Comparison of ENCODE assay signal across 8 cellular contexts in the genomic region with DNA sequence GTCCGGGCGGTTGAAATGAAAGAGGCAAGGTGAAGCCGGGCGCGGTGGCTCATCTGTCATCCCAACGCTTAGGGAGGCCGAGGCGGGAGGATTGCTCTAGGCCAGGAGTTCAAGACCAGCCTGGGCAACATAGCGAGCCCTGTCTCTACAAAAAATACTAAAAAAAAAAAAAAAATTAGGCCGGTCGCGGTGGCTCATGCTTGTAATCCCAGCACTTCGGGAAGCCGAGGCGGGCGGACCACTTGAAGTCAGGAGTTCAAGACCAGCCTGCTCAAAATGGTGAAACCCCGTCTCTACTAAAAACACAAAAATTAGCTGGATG. TPM values are rescaled to one million over a fixed set of nuclear protein-coding genes. Genes with fewer than 3 reads are reported as not detected.
DNase-seq lines count a peak whose midpoint lies in the region; ATAC-seq, FAIRE-seq and TF ChIP-seq lines count a peak whose summit lies in the region.

No MANE protein-coding gene starts in this region.

- H3K27me3 Mint-ChIP-seq in central memory CD8-positive, alpha-beta T cell, result no peaks in the 10 kb centered on the region

- TF ChIP-seq EP300 in A549 (IDR thresholded peaks at IDR 0.05), result no peak

- peak overlapping the region; percentile 93; the same call in 1 of the 2 replicates for H3K9ac ChIP-seq in HUES64 (ENCODE audit: low read depth, low read length)

- H3K27ac ChIP-seq in A549, result peak overlapping the region; percentile 87 to 93
- H3K27ac ChIP-seq in HUES64 (ENCODE audit: low read depth, low read length), result no peak overlapping the region
- H3K27ac ChIP-seq in muscle layer of duodenum (ENCODE audit: low read length), result no peak overlapping the region

- H3K27me3 ChIP-seq in HUES64 (ENCODE audit: insufficient read depth, low read length) (no peaks in the 10 kb centered on the region), muscle layer of duodenum (ENCODE audit: low read depth, low read length) (no peaks in the 10 kb centered on the region)

- FAIRE-seq in A549 (lab: Jason Lieb, UNC), result no peak
- FAIRE-seq in GM19239 (lab: Jason Lieb, UNC), result no peak

- peak overlapping the region; percentile 96 for H3K27ac Mint-ChIP-seq in central memory CD8-positive, alpha-beta T cell (ENCODE audit: low read depth)

- H3K36me3 ChIP-seq in HUES64 (ENCODE audit: insufficient read depth, low read length) (peaks cover 35% of the 10 kb centered on the region), muscle layer of duodenum (ENCODE audit: control insufficient read depth in 1 of 2, insufficient read depth in 2 of 2, low read length in 2 of 2) (peaks cover 0 to 31% of the 10 kb centered on the region in 2 donors)

- peaks cover 35% of the 10 kb centered on the region for H3K36me3 Mint-ChIP-seq in central memory CD8-positive, alpha-beta T cell (ENCODE audit: insufficient read depth)

- peaks cover 38% of the 10 kb centered on the region for H3K4me1 Mint-ChIP-seq in central memory CD8-positive, alpha-beta T cell

- H3K9me3 Mint-ChIP-seq in central memory CD8-positive, alpha-beta T cell, result no peaks in the 10 kb centered on the region

- peak overlapping the region; percentile 97 for H3K4me2 ChIP-seq in A549

- ATAC-seq in A549 (no peak), GM18519 (IDR thresholded peaks at IDR 0.05; ENCODE audit: low FRiP score, unreplicated experiment) (no peak), GM21367 (IDR thresholded peaks at IDR 0.05; ENCODE audit: unreplicated experiment) (no peak), HG03354 (IDR thresholded peaks at IDR 0.05; ENCODE audit: poor library complexity, severe bottlenecking, unreplicated experiment) (no peak)
- no peak for ATAC-seq in central memory CD8-positive, alpha-beta T cell (replicated peaks; ENCODE audit: extremely low read depth, poor library complexity, severe bottlenecking)

- WGBS in A549 (ENCODE audit: missing lambda C conversion rate), result 6% methylated on average over 17 of the region's 17 CpGs
- 22% methylated on average over 17 of the region's 17 CpGs for WGBS in HUES64

- H3K4me1 ChIP-seq in A549 (peaks cover 12% of the 10 kb centered on the region), HUES64 (ENCODE audit: insufficient read depth, low read length) (no peaks in the 10 kb centered on the region), muscle layer of duodenum (ENCODE audit: control insufficient read depth in 1 of 2, insufficient read depth in 2 of 2, low read length in 2 of 2) (peaks cover 4 to 13% of the 10 kb centered on the region in 2 donors)

- no peak for TF ChIP-seq CTCF in A549 (IDR thresholded peaks at IDR 0.05)

- TF ChIP-seq RAD21 in A549 (conservative IDR thresholded peaks at IDR 0.05 in 1 of 2, IDR thresholded peaks at IDR 0.05 in 1 of 2), result no peak

- CTCF ChIA-PET in A549 (lab: Yijun Ruan, JAX), result interaction anchor here (0.6 to 0.7 kb wide), 2 partner anchors 17 to 64 kb away, joined by 3 to 4 read pairs; no protein-coding TSS in a partner anchor

- H3K4me3 ChIP-seq in A549, result peak overlapping the region; percentile 86
- peak overlapping the region; percentile 93 for H3K4me3 ChIP-seq in HUES64 (ENCODE audit: low read length)
- H3K4me3 ChIP-seq in muscle layer of duodenum (ENCODE audit: low read depth in 1 of 2, low read length in 2 of 2), result peak overlapping the region; percentile 85 to 88

- no peaks in the 10 kb centered on the region for H3K9me3 ChIP-seq in A549
- peaks cover 7% of the 10 kb centered on the region for H3K9me3 ChIP-seq in HUES64 (ENCODE audit: insufficient read depth, low read depth, low read length)
- H3K9me3 ChIP-seq in muscle layer of duodenum (ENCODE audit: control insufficient read depth in 1 of 2, low read length in 2 of 2), result no peaks in the 10 kb centered on the region

- DNase-seq in A549 (ENCODE audit: low read depth in 1 of 2, low spot score in 1 of 2), result no peak
- DNase-seq in central memory CD8-positive, alpha-beta T cell (ENCODE audit: low spot score in 2 of 2), result no peak
- DNase-seq in GM19239 (ENCODE audit: insufficient read length, low spot score), result no peak

- H3K4me3 Mint-ChIP-seq in central memory CD8-positive, alpha-beta T cell, result peak overlapping the region; percentile 96

- POLR2A ChIA-PET in A549 (lab: Yijun Ruan, JAX), result no interaction called here

- TF ChIP-seq POLR2A in A549 (IDR thresholded peaks at IDR 0.05; ENCODE audit: low read length), result no peak

TF ChIP-seq in A549, 52 proteins besides CTCF, POLR2A, EP300 and RAD21:
- no peak for TF ChIP-seq HOXB5 (CRISPR knock-in tag; IDR thresholded peaks at IDR 0.05)
- no peak for TF ChIP-seq FOSL2 (IDR thresholded peaks at IDR 0.05)
- no peak for TF ChIP-seq FOSL2 (CRISPR knock-in tag; IDR thresholded peaks at IDR 0.05)
- TF ChIP-seq, protein P1, sequence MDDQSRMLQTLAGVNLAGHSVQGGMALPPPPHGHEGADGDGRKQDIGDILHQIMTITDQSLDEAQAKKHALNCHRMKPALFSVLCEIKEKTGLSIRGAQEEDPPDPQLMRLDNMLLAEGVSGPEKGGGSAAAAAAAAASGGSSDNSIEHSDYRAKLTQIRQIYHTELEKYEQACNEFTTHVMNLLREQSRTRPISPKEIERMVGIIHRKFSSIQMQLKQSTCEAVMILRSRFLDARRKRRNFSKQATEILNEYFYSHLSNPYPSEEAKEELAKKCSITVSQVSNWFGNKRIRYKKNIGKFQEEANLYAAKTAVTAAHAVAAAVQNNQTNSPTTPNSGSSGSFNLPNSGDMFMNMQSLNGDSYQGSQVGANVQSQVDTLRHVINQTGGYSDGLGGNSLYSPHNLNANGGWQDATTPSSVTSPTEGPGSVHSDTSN (IDR thresholded peaks at IDR 0.05), result no peak
- TF ChIP-seq CBX2 (IDR thresholded peaks at IDR 0.05; ENCODE audit: borderline replicate concordance, low read depth), result no peak
- TF ChIP-seq CBX8 (IDR thresholded peaks at IDR 0.05), result no peak
- TF ChIP-seq, protein P2, sequence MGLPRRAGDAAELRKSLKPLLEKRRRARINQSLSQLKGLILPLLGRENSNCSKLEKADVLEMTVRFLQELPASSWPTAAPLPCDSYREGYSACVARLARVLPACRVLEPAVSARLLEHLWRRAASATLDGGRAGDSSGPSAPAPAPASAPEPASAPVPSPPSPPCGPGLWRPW (IDR thresholded peaks at IDR 0.05), result no peak
- no peak for TF ChIP-seq JUN (IDR thresholded peaks at IDR 0.05)
- TF ChIP-seq, protein P3, sequence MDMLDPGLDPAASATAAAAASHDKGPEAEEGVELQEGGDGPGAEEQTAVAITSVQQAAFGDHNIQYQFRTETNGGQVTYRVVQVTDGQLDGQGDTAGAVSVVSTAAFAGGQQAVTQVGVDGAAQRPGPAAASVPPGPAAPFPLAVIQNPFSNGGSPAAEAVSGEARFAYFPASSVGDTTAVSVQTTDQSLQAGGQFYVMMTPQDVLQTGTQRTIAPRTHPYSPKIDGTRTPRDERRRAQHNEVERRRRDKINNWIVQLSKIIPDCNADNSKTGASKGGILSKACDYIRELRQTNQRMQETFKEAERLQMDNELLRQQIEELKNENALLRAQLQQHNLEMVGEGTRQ (IDR thresholded peaks at IDR 0.05), result no peak
- no peak for TF ChIP-seq HOXB13 (CRISPR knock-in tag; IDR thresholded peaks at IDR 0.05; ENCODE audit: low read depth)
- TF ChIP-seq HDAC2 (IDR thresholded peaks at IDR 0.05), result no peak

RNA-seq across cellular contexts. Expression of a gene that starts 0.3 kb away (rescaled TPM):
- polyA plus RNA-seq in A549 (2011; rRNA removed) (0.57 and 1.1 TPM in 2 replicates), A549 (2017; fragmentation: RNase III; extraction: RNeasy Plus Mini Kit Qiagen cat#74134 plus additional on column Dnase treatment) (1.5 to 2.5 TPM (median 1.7 TPM) in 3 replicates)
- 1.2 and 1.5 TPM in 2 replicates for polyA plus RNA-seq in A549 (2012; cell fraction: cytosol; rRNA removed)
- 1.7 and 2.0 TPM in 2 replicates for polyA plus RNA-seq in A549 (2012; cell fraction: nucleus; rRNA removed)
- polyA minus RNA-seq in A549 (2011; rRNA and poly(A)+ RNA removed), result 0.91 and 1.4 TPM in 2 replicates
- 2.8 TPM for polyA plus RNA-seq in HUES64 (2013, experiment 1 of 2)
- polyA plus RNA-seq in HUES64 (2013, experiment 2 of 2), result 2.5 TPM

RNA-seq across cellular contexts. Expression of a gene that starts 0.6 kb away (rescaled TPM):
- 52.8 and 54.0 TPM in 2 replicates for polyA plus RNA-seq in A549 (2011; rRNA removed)
- 105 and 143 TPM in 2 replicates for polyA plus RNA-seq in A549 (2012; cell fraction: cytosol; rRNA removed)
- polyA plus RNA-seq in A549 (2012; cell fraction: nucleus; rRNA removed), result 127 and 152 TPM in 2 replicates
- 140 to 147 TPM (median 147 TPM) in 3 replicates for polyA plus RNA-seq in A549 (2017; fragmentation: RNase III; extraction: RNeasy Plus Mini Kit Qiagen cat#74134 plus additional on column Dnase treatment)
- polyA minus RNA-seq in A549 (2011; rRNA and poly(A)+ RNA removed), result 13.3 and 17.9 TPM in 2 replicates
- 71.8 TPM for polyA plus RNA-seq in HUES64 (2013, experiment 1 of 2)
- polyA plus RNA-seq in HUES64 (2013, experiment 2 of 2), result 73.5 TPM

RNA-seq across cellular contexts. Expression of a gene that starts 34.1 kb away (rescaled TPM):
- 19.3 and 24.2 TPM in 2 replicates for polyA plus RNA-seq in A549 (2011; rRNA removed)
- 113 and 164 TPM in 2 replicates for polyA plus RNA-seq in A549 (2012; cell fraction: cytosol; rRNA removed)
- polyA plus RNA-seq in A549 (2012; cell fraction: nucleus; rRNA removed), result 81.5 and 129 TPM in 2 replicates
- 55.5 to 62.4 TPM (median 61.7 TPM) in 3 replicates for polyA plus RNA-seq in A549 (2017; fragmentation: RNase III; extraction: RNeasy Plus Mini Kit Qiagen cat#74134 plus additional on column Dnase treatment)
- polyA minus RNA-seq in A549 (2011; rRNA and poly(A)+ RNA removed), result 4.8 and 5.6 TPM in 2 replicates
- 4.0 TPM for polyA plus RNA-seq in HUES64 (2013, experiment 1 of 2)
- 3.7 TPM for polyA plus RNA-seq in HUES64 (2013, experiment 2 of 2)

RNA-seq across cellular contexts. Expression of a gene that starts 36.8 kb away (rescaled TPM):
- polyA plus RNA-seq in A549 (2011; rRNA removed) (not detected in 2 replicates), A549 (2017; fragmentation: RNase III; extraction: RNeasy Plus Mini Kit Qiagen cat#74134 plus additional on column Dnase treatment) (not detected in 3 replicates)
- polyA plus RNA-seq in A549 (2012; cell fraction: cytosol; rRNA removed), result not detected in 2 replicates
- not detected in 2 replicates for polyA plus RNA-seq in A549 (2012; cell fraction: nucleus; rRNA removed)
- polyA minus RNA-seq in A549 (2011; rRNA and poly(A)+ RNA removed), result not detected in 2 replicates
- not detected for polyA plus RNA-seq in HUES64 (2013, experiment 1 of 2)
- not detected for polyA plus RNA-seq in HUES64 (2013, experiment 2 of 2)

RNA-seq across cellular contexts. Expression of a gene that starts 44.2 kb away (rescaled TPM):
- polyA plus RNA-seq in A549 (2011; rRNA removed) (0.03 TPM in 1 of 2 replicates, not detected in the other), A549 (2017; fragmentation: RNase III; extraction: RNeasy Plus Mini Kit Qiagen cat#74134 plus additional on column Dnase treatment) (0.03 to 0.10 TPM in 2 of 3 replicates, not detected in the other)
- polyA plus RNA-seq in A549 (2012; cell fraction: cytosol; rRNA removed), result 0.07 TPM in 1 of 2 replicates, not detected in the other
- 0.01 TPM in 1 of 2 replicates, not detected in the other for polyA plus RNA-seq in A549 (2012; cell fraction: nucleus; rRNA removed)
- not detected in 2 replicates for polyA minus RNA-seq in A549 (2011; rRNA and poly(A)+ RNA removed)
- 0.75 TPM for polyA plus RNA-seq in HUES64 (2013, experiment 1 of 2)
- polyA plus RNA-seq in HUES64 (2013, experiment 2 of 2), result 0.95 TPM

Comparison
In these comparisons a context has a peak if more than half of its experiments do, and no peak if none do; other contexts are left out.
1. H3K27ac ChIP-seq: peak in A549 (2 of 2); none in HUES64 (single experiment) and muscle layer of duodenum (single experiment).
2. Peak in every context shown above with its lines, with median percentiles within 50 percentile points of each other: H3K4me3 ChIP-seq.